ENCODE assay signal across 8 cellular contexts in the genomic region with DNA sequence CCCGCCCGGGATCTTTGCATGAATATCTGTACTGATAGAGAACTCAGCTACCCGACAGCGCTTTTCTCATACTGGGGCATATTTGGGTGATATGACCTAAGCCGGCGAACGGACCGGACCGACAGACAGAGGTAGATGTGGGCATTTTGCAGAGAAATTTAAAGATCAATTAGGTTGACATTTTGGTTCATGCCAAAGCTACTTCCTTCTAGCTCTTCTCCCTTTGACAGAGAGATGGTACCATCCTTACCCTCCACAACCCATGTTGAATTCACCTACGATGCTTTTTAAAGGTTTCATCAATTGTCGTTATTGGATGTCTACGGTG. TPM values are rescaled to one million over a fixed set of nuclear protein-coding genes. Genes with fewer than 3 reads are reported as not detected.
DNase-seq lines count a peak whose midpoint lies in the region; ATAC-seq and TF ChIP-seq lines count a peak whose summit lies in the region.

No MANE protein-coding gene starts in this region.

- H2AFZ ChIP-seq in SU-DHL-6 (ENCODE audit: low read depth, low read length, severe bottlenecking): peak overlapping the region; percentile 83

- no peaks in the 10 kb centered on the region for H3K27me3 ChIP-seq in SU-DHL-6 (ENCODE audit: low read length)

- no peaks in the 10 kb centered on the region; the same call in 1 of the 2 replicates for H3F3A ChIP-seq in SU-DHL-6 (ENCODE audit: insufficient read depth)

- peaks cover 74% of the 10 kb centered on the region for H3K79me2 ChIP-seq in SU-DHL-6 (ENCODE audit: insufficient read depth, low read length)

- H3K4me2 ChIP-seq in SU-DHL-6 (ENCODE audit: low read depth, low read length, poor library complexity, severe bottlenecking): peak overlapping the region; percentile 63

- no peak for TF ChIP-seq CTCF in GM12864 (IDR thresholded peaks at IDR 0.05; ENCODE audit: low read depth, low read length, missing control alignments)
- no peak for TF ChIP-seq CTCF in SU-DHL-6 (IDR thresholded peaks at IDR 0.05; ENCODE audit: insufficient read depth, low read length, poor library complexity, severe bottlenecking)
- TF ChIP-seq CTCF in fibroblast of the aortic adventitia (IDR thresholded peaks at IDR 0.05; ENCODE audit: insufficient read depth, low read length): no peak
- no peak for TF ChIP-seq CTCF in retinal pigment epithelial cell (conservative IDR thresholded peaks at IDR 0.05; ENCODE audit: low read depth, low read length)

- peak overlapping the region; percentile 81 for H3K9ac ChIP-seq in SU-DHL-6 (ENCODE audit: low read length)

- H3K4me3 ChIP-seq in GM12864 (ENCODE audit: low read depth, low read length) (peak overlapping the region; percentile 69), SU-DHL-6 (ENCODE audit: insufficient read depth, low read length, poor library complexity, severe bottlenecking) (peak overlapping the region; percentile 94), fibroblast of the aortic adventitia (ENCODE audit: low read depth, low read length) (peak overlapping the region; percentile 94), retinal pigment epithelial cell (ENCODE audit: low read length) (peak overlapping the region; percentile 94)

- DNase-seq in GM12864 (ENCODE audit: low read depth) (no peak), fibroblast of the aortic adventitia (ENCODE audit: low read depth) (no peak), retinal pigment epithelial cell (ENCODE audit: low read depth) (no peak), NCI-H2196 (lab: John Stamatoyannopoulos, UW; ENCODE audit: unreplicated experiment) (no peak), Kasumi-1 (lab: John Stamatoyannopoulos, UW) (no peak)

- H4K20me1 ChIP-seq in SU-DHL-6 (ENCODE audit: low read depth, low read length): 0 out of 2 replicates have a peak, but pooled peaks cover 2% of the 10 kb centered on the region

- ATAC-seq in HG02840 (IDR thresholded peaks at IDR 0.05; ENCODE audit: low FRiP score, unreplicated experiment): no peak
- no peak for ATAC-seq in HG03139 (IDR thresholded peaks at IDR 0.05; ENCODE audit: unreplicated experiment)

- H3K9me3 ChIP-seq in SU-DHL-6 (ENCODE audit: insufficient read depth, low read length): no peaks in the 10 kb centered on the region

- no peaks in the 10 kb centered on the region for H3K9me2 ChIP-seq in SU-DHL-6 (replicated peaks; ENCODE audit: insufficient read depth, low read length)

- H3K36me3 ChIP-seq in SU-DHL-6 (ENCODE audit: low read length): no peaks in the 10 kb centered on the region

- peak overlapping the region; percentile 68 for H3K27ac ChIP-seq in SU-DHL-6 (ENCODE audit: low read depth, low read length)

RNA-seq across cellular contexts. Expression of gene ARV1, which starts 0.5 kb away (rescaled TPM):
- 17.7 and 19.1 TPM in 2 replicates for total RNA-seq in fibroblast of the aortic adventitia (ENCODE audit: low replicate concordance)

RNA-seq across cellular contexts. Expression of gene TTC13, which starts 0.7 kb away (rescaled TPM):
- total RNA-seq in fibroblast of the aortic adventitia (ENCODE audit: low replicate concordance): 7.4 and 15.1 TPM in 2 replicates
